13 cellular contexts compared by ENCODE assay signal in genomic region chr3:1103525-1103924, GRCh38. TPM values are rescaled to one million over a fixed set of nuclear protein-coding genes. Genes with fewer than 3 reads are reported as not detected.
DNase-seq lines count a peak whose midpoint lies in the region; ATAC-seq and TF ChIP-seq lines count a peak whose summit lies in the region.
"Had no signal": no experiment of that assay in that cellular context is flagged by ENCODE, and none has a peak within 500 bp of the region (broad histone marks: within the 10 kb centered on the region; RNA-seq: fewer than 3 reads in every experiment).

No MANE protein-coding gene starts in this region.

- H3K9me3 ChIP-seq in PC-3 (ENCODE audit: low read length), result peaks cover 19% of the 10 kb centered on the region

- H3K4me1 ChIP-seq in PC-3 (ENCODE audit: insufficient read depth, low read length), result no peaks in the 10 kb centered on the region

- H3K36me3 Mint-ChIP-seq in MCF 10A (ENCODE audit: insufficient read depth, unreplicated experiment) (no peaks in the 10 kb centered on the region), glutamatergic neuron (ENCODE audit: unreplicated experiment) (no peaks in the 10 kb centered on the region)

- no peak overlapping the region for H3K27ac ChIP-seq in PC-3 (ENCODE audit: low read length)
- H3K27ac ChIP-seq: RWPE1 had no signal

- H3K9me2 ChIP-seq in PC-3 (replicated peaks; ENCODE audit: low read length), result no peaks in the 10 kb centered on the region

- H3K9ac ChIP-seq in PC-3 (ENCODE audit: low read length), result no peak overlapping the region

- H2AFZ ChIP-seq in PC-3 (ENCODE audit: low read length), result no peak overlapping the region

- POLR2A ChIA-PET in AG04449 (lab: Yijun Ruan, JAX) (no interaction called here), PC-3 (lab: Charles Lee; ENCODE audit: unreplicated experiment) (no interaction called here), MCF 10A (lab: Yijun Ruan, JAX) (no interaction called here)

- H3K27ac Mint-ChIP-seq in MCF 10A (ENCODE audit: low read depth, unreplicated experiment), result no peak overlapping the region
- H3K27ac Mint-ChIP-seq in glutamatergic neuron (ENCODE audit: unreplicated experiment), result no peak overlapping the region
- H3K27ac Mint-ChIP-seq: CD4-positive, alpha-beta T cell had no signal

- DNase-seq in AG04449 (ENCODE audit: low read depth, low spot score) (no peak), PC-3 (no peak), choroid plexus epithelial cell (ENCODE audit: low read depth) (peak; percentile 15), kidney epithelial cell (ENCODE audit: low read depth) (no peak), MCF 10A (ENCODE audit: unreplicated experiment) (no peak), glutamatergic neuron (no peak)
- DNase-seq: Calu3; CD4-positive, alpha-beta T cell; NCI-H1105 treated with DMSO at 0.1 percent for 48 hours; NCI-H187 treated with DMSO at 0.1 percent for 48 hours had no signal

- H3K4me3 Mint-ChIP-seq in MCF 10A (ENCODE audit: unreplicated experiment) (no peak overlapping the region), glutamatergic neuron (ENCODE audit: unreplicated experiment) (no peak overlapping the region)
- H3K4me3 Mint-ChIP-seq: CD4-positive, alpha-beta T cell had no signal

- H3K79me2 ChIP-seq in PC-3 (ENCODE audit: low read length), result no peaks in the 10 kb centered on the region

- ATAC-seq in PC-3, result no peak
- no peak for ATAC-seq in HG02571 (IDR thresholded peaks at IDR 0.05; ENCODE audit: unreplicated experiment)
- no peak for ATAC-seq in GM18519 (IDR thresholded peaks at IDR 0.05; ENCODE audit: low FRiP score, unreplicated experiment)

- H3K36me3 ChIP-seq in PC-3 (ENCODE audit: low read depth, low read length) (no peaks in the 10 kb centered on the region), kidney epithelial cell (ENCODE audit: control insufficient read depth, insufficient read depth, low read length) (no peaks in the 10 kb centered on the region)

- H3K4me1 Mint-ChIP-seq in MCF 10A (ENCODE audit: insufficient read depth, unreplicated experiment), result no peaks in the 10 kb centered on the region
- H3K4me1 Mint-ChIP-seq in glutamatergic neuron (ENCODE audit: low read depth, unreplicated experiment), result no peaks in the 10 kb centered on the region

- H3K27me3 ChIP-seq in PC-3 (ENCODE audit: low read length) (no peaks in the 10 kb centered on the region), kidney epithelial cell (ENCODE audit: control insufficient read depth, insufficient read depth, low read length) (no peaks in the 10 kb centered on the region)

- CTCF ChIA-PET in AG04449 (lab: Yijun Ruan, JAX), result no interaction called here
- CTCF ChIA-PET in PC-3 (lab: Charles Lee), result no interaction called here
- CTCF ChIA-PET in MCF 10A (lab: Yijun Ruan, JAX), result no interaction called here

- BruUV-seq in PC-3 (replicated peaks; lab: Mats Ljungman, UMichigan) (no TSS peak), MCF 10A (replicated peaks; lab: Mats Ljungman, UMichigan) (no TSS peak)

- H3K27me3 Mint-ChIP-seq in MCF 10A (ENCODE audit: insufficient read depth, unreplicated experiment) (no peaks in the 10 kb centered on the region), glutamatergic neuron (ENCODE audit: unreplicated experiment) (no peaks in the 10 kb centered on the region)
- H3K27me3 Mint-ChIP-seq: CD4-positive, alpha-beta T cell had no signal

- H4K20me1 ChIP-seq in PC-3 (ENCODE audit: low read length), result no peaks in the 10 kb centered on the region

- peak; percentile 3 for TF ChIP-seq CTCF in AG04449 (IDR thresholded peaks at IDR 0.05; ENCODE audit: insufficient read depth, low read length, missing control alignments)
- 0 out of 2 replicates have a peak, but pooled peaks have one; percentile 10 for TF ChIP-seq CTCF in PC-3 (conservative IDR thresholded peaks at IDR 0.05; ENCODE audit: low read depth, low read length)
- TF ChIP-seq CTCF in choroid plexus epithelial cell (conservative IDR thresholded peaks at IDR 0.05; ENCODE audit: low read depth, low read length), result peak; percentile 21
- TF ChIP-seq CTCF in kidney epithelial cell (IDR thresholded peaks at IDR 0.05; ENCODE audit: insufficient read depth, low read length, poor library complexity, severe bottlenecking), result peak; percentile 19
- TF ChIP-seq CTCF in MCF 10A (IDR thresholded peaks at IDR 0.05; ENCODE audit: unreplicated experiment), result no peak
- TF ChIP-seq CTCF in glutamatergic neuron (IDR thresholded peaks at IDR 0.05; ENCODE audit: partially characterized antibody, unreplicated experiment), result no peak

- H3K4me2 ChIP-seq in PC-3 (ENCODE audit: low read length), result no peak overlapping the region

- H3K4me3 ChIP-seq in AG04449 (ENCODE audit: low read depth, low read length), result no peak overlapping the region
- H3K4me3 ChIP-seq in PC-3 (ENCODE audit: low read length), result no peak overlapping the region
- no peak overlapping the region for H3K4me3 ChIP-seq in choroid plexus epithelial cell (ENCODE audit: low read depth, low read length)
- no peak overlapping the region for H3K4me3 ChIP-seq in kidney epithelial cell (ENCODE audit: low read depth, low read length)

- intact Hi-C loops in PC-3 (cut with micrococcal nuclease), result no loop called here
- intact Hi-C loops in MCF 10A (cut with micrococcal nuclease), result no loop called here

- H3K9me3 Mint-ChIP-seq in MCF 10A (ENCODE audit: unreplicated experiment), result no peaks in the 10 kb centered on the region
- H3K9me3 Mint-ChIP-seq in glutamatergic neuron (ENCODE audit: unreplicated experiment), result no peaks in the 10 kb centered on the region
- H3K9me3 Mint-ChIP-seq: CD4-positive, alpha-beta T cell had no signal

- no peaks in the 10 kb centered on the region for H3F3A ChIP-seq in PC-3 (ENCODE audit: low read length, unreplicated experiment)

RNA-seq across cellular contexts. Expression of gene CNTN6, which starts 10.7 kb away (rescaled TPM):
- not detected in 2 replicates for total RNA-seq in PC-3 (2014; rRNA removed)
- 0.34 and 0.38 TPM in 2 replicates for total RNA-seq in kidney epithelial cell
- total RNA-seq in MCF 10A (2022), result not detected in 2 replicates
- total RNA-seq in glutamatergic neuron (ENCODE audit: unreplicated experiment), result 23.2 TPM
- total RNA-seq: Calu3; CD4-positive, alpha-beta T cell had no signal

Comparison
In these comparisons a context has a peak if more than half of its experiments do, and no peak if none do; other contexts are left out.
1. CTCF ChIP-seq: peak in AG04449 (single experiment), PC-3 (single experiment), choroid plexus epithelial cell (single experiment) and kidney epithelial cell (single experiment); none in MCF 10A (single experiment) and glutamatergic neuron (single experiment).
2. RNA of gene CNTN6, which starts 10.7 kb away (total RNA-seq): 23.2 TPM in glutamatergic neuron (single experiment); 0.34 to 0.38 TPM in kidney epithelial cell, not detected in PC-3 and not detected in MCF 10A; every median in the first group is over 10 times any median in the second.